Comparison of ENCODE assay signal across 8 cellular contexts in genomic region chr19:5679289-5680082, GRCh38. TPM values are rescaled to one million over a fixed set of nuclear protein-coding genes. Genes with fewer than 3 reads are reported as not detected.
A peak's percentile ranks its signal among the peaks of the same experiment; 100 is the strongest.
DNase-seq lines count a peak whose midpoint lies in the region; ATAC-seq and TF ChIP-seq lines count a peak whose summit lies in the region.

No MANE protein-coding gene starts in this region.

- ATAC-seq in upper lobe of right lung (no peak), HG03095 (IDR thresholded peaks at IDR 0.05; ENCODE audit: unreplicated experiment) (no peak)

- no peaks in the 10 kb centered on the region for H3K36me3 ChIP-seq in upper lobe of right lung

- no peak for TF ChIP-seq POLR2A in lower leg skin (IDR thresholded peaks at IDR 0.05)

- H3K4me3 Mint-ChIP-seq in activated naive CD4-positive, alpha-beta T cell treated with anti-CD3 and anti-CD28 coated beads, Interleukin-2, amount 10 ng/mL, durations not matched to agents 7 days and 5 days = peak overlapping the region; percentile 97

- H3K4me3 ChIP-seq in astrocyte of the spinal cord (ENCODE audit: low read depth, low read length) (peak overlapping the region; percentile 77), lower leg skin (ENCODE audit: low read depth, poor library complexity, severe bottlenecking) (peak overlapping the region; percentile 97), upper lobe of right lung (peak overlapping the region; percentile 95)

- no peaks in the 10 kb centered on the region for H3K9me3 Mint-ChIP-seq in activated naive CD4-positive, alpha-beta T cell treated with anti-CD3 and anti-CD28 coated beads, Interleukin-2, amount 10 ng/mL, durations not matched to agents 7 days and 5 days

- intact Hi-C loops in lower leg skin (cut with DNase I; ENCODE audit: low total_unique reads) (loop anchor here (5.0 to 10.0 kb wide), 2 partner anchors 635 to 1622 kb away; no protein-coding TSS in a partner anchor), upper lobe of right lung (cut with DNase I) (no loop called here)

- peak overlapping the region; percentile 96 for H3K27ac ChIP-seq in upper lobe of right lung

- peaks cover 24% of the 10 kb centered on the region for H3K27me3 Mint-ChIP-seq in activated naive CD4-positive, alpha-beta T cell treated with anti-CD3 and anti-CD28 coated beads, Interleukin-2, amount 10 ng/mL, durations not matched to agents 7 days and 5 days

- TF ChIP-seq CTCF in astrocyte of the spinal cord (IDR thresholded peaks at IDR 0.05; ENCODE audit: low read depth, low read length) = no peak
- no peak for TF ChIP-seq CTCF in lower leg skin (IDR thresholded peaks at IDR 0.05)
- TF ChIP-seq CTCF in upper lobe of right lung (IDR thresholded peaks at IDR 0.05) = no peak

- H3K9me3 ChIP-seq in upper lobe of right lung = no peaks in the 10 kb centered on the region

- no peaks in the 10 kb centered on the region for H3K27me3 ChIP-seq in upper lobe of right lung

- 15 to 26% methylated on average over 13 to 26 of the region's 26 CpGs for WGBS in lower leg skin, 2 donors

- peaks cover 3% of the 10 kb centered on the region for H3K36me3 Mint-ChIP-seq in activated naive CD4-positive, alpha-beta T cell treated with anti-CD3 and anti-CD28 coated beads, Interleukin-2, amount 10 ng/mL, durations not matched to agents 7 days and 5 days

- peaks cover 12% of the 10 kb centered on the region for H3K4me1 ChIP-seq in upper lobe of right lung

- H3K27ac Mint-ChIP-seq in activated naive CD4-positive, alpha-beta T cell treated with anti-CD3 and anti-CD28 coated beads, Interleukin-2, amount 10 ng/mL, durations not matched to agents 7 days and 5 days = peak overlapping the region; percentile 95

- no peak for DNase-seq in activated naive CD4-positive, alpha-beta T cell treated with anti-CD3 and anti-CD28 coated beads, Interleukin-2, amount 10 ng/mL, durations not matched to agents 7 days and 5 days
- DNase-seq in activated naive CD4-positive, alpha-beta T cell (lab: John Stamatoyannopoulos, UW) = no peak
- DNase-seq in astrocyte of the spinal cord (ENCODE audit: low read depth, low spot score) (no peak), lower leg skin (ENCODE audit: low spot score in 2 of 2) (no peak), upper lobe of right lung (no peak), UCSD-AML1 (lab: John Stamatoyannopoulos, UW; ENCODE audit: unreplicated experiment) (no peak)
- no peak for DNase-seq in stimulated activated CD4-positive, alpha-beta T cell treated with anti-CD3 and anti-CD28 coated beads, Interleukin-15, amount 100 ng/mL, for 24 hours

- peaks cover 25% of the 10 kb centered on the region for H3K4me1 Mint-ChIP-seq in activated naive CD4-positive, alpha-beta T cell treated with anti-CD3 and anti-CD28 coated beads, Interleukin-2, amount 10 ng/mL, durations not matched to agents 7 days and 5 days

- in situ Hi-C loops in astrocyte of the spinal cord (cut with HindIII; ENCODE audit: low sequenced_read_pairs) = no loop called here

- CTCF ChIA-PET in activated naive CD4-positive, alpha-beta T cell treated with anti-CD3 and anti-CD28 coated beads, Interleukin-2, amount 10 ng/mL, durations not matched to agents 7 days and 5 days (lab: Charles Lee) = interaction anchor here (0.9 kb wide), 1 partner anchor 9 kb away, joined by 3 read pairs; no protein-coding TSS in a partner anchor

RNA-seq across cellular contexts. Expression of gene MICOS13, which starts 0.8 kb away (rescaled TPM):
- total RNA-seq in lower leg skin (10 to 100 TPM; 43.6 to 65.5 (median 54.1) TPM), upper lobe of right lung (48.3 TPM)

RNA-seq across cellular contexts. Expression of gene HSD11B1L, which starts 1.3 kb away (rescaled TPM):
- total RNA-seq in lower leg skin (10 to 100 TPM; 20.1 to 38.1 (median 24.8) TPM), upper lobe of right lung (6.6 TPM)

RNA-seq across cellular contexts. Expression of gene RPL36, which starts 10.6 kb away (rescaled TPM):
- total RNA-seq in lower leg skin (1,000 to 10,000 TPM; 1,101 to 1,427 (median 1,254) TPM), upper lobe of right lung (564 TPM)

RNA-seq across cellular contexts. Expression of gene LONP1, which starts 40.5 kb away (rescaled TPM):
- 10 to 100 TPM; 40.9 to 81.7 (median 61.2) TPM for total RNA-seq in lower leg skin
- total RNA-seq in upper lobe of right lung = 79.1 TPM

RNA-seq across cellular contexts. Expression of gene CATSPERD, which starts 41.0 kb away (rescaled TPM):
- total RNA-seq in lower leg skin (not detected), upper lobe of right lung (not detected)
